ENCODE assay signal across 5 cellular contexts in the genomic region with DNA sequence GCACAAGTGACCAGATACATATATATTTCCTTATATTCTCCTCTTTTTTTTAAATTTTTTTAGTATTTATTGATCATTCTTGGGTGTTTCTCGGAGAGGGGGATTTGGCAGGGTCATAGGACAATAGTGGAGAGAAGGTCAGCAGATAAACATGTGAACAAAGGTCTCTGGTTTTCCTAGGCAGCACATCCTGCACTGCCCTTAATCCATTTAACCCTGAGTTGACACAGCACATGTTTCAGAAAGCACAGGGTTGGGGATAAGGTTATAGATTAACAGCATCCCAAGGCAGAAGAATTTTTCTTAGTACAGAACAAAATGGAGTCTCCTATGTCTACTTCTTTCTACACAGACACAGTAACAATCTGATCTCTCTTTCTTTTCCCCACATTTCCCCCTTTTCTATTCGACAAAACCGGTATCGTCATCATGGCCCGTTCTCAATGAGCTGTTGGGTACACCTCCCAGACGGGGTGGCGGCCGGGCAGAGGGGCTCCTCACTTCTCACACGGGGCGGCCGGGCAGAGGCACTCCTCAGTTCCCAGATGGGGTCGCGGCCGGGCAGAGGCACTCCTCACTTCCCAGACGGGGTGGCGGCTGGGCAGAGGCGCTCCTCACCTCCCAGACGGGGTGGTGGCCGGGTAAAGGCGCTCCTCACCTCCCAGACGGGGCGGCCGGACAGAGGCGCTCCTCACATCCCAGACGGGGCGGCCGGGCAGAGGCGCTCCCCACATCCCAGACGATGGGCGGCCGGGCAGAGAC.
DNase-seq lines count a peak whose midpoint lies in the region; ATAC-seq, FAIRE-seq and TF ChIP-seq lines count a peak whose summit lies in the region.
"Not testable (repeated sequence)": the region's sequence is repeated elsewhere in the genome, so short reads cannot be mapped to it uniquely, and the experiment has no call there.

No MANE protein-coding gene starts in this region.

- not testable (repeated sequence) for H3K4me3 Mint-ChIP-seq in stimulated activated naive B cell treated with anti-CD40 and anti-IgM and Interleukin-4, amounts not matched to agents 10 μg/mL and 1 μg/mL and 100 μg/mL, for 72 hours

- H3K9ac ChIP-seq in K562 (ENCODE audit: insufficient read depth in 1 of 2, low read depth in 2 of 2, low read length in 2 of 2); kidney (ENCODE audit: low read length in 2 of 2): not testable (repeated sequence)

- in situ Hi-C loops in K562 (cut with MboI) = not testable (repeated sequence)

- not testable (repeated sequence) for FAIRE-seq in K562 (lab: Jason Lieb, UNC); kidney (lab: Jason Lieb, UNC)

- peaks cover 37 to 47% of the 10 kb centered on the region in 2 donors for H3K36me3 Mint-ChIP-seq in stimulated activated naive B cell treated with anti-CD40 and anti-IgM and Interleukin-4, amounts not matched to agents 10 μg/mL and 1 μg/mL and 100 μg/mL, for 72 hours

- TF ChIP-seq CTCF in WERI-Rb-1 (IDR thresholded peaks at IDR 0.05; ENCODE audit: low read depth, low read length); K562 (IDR thresholded peaks at IDR 0.05 in 2 of 3, conservative IDR thresholded peaks at IDR 0.05 in 1 of 3; ENCODE audit: insufficient read depth in 2 of 3, low read depth in 1 of 3, low read length in 3 of 3); kidney (IDR thresholded peaks at IDR 0.05; ENCODE audit: borderline replicate concordance, extremely low read depth, insufficient read depth); right lobe of liver (IDR thresholded peaks at IDR 0.05): not testable (repeated sequence)

- H3K27me3 ChIP-seq in WERI-Rb-1 (ENCODE audit: insufficient read depth, low read depth, severe bottlenecking); K562 (ENCODE audit: control insufficient read depth in 2 of 2, insufficient read depth in 2 of 2, low read length in 2 of 2); right lobe of liver: not testable (repeated sequence)

- DNase-seq in WERI-Rb-1 = peak; percentile 11
- DNase-seq in K562 (ENCODE audit: extremely low read depth in 1 of 4, low spot score in 3 of 4); stimulated activated naive B cell treated with anti-CD40 and anti-IgM and Interleukin-4, amounts not matched to agents 10 μg/mL and 1 μg/mL and 100 μg/mL, for 72 hours: not testable (repeated sequence)
- DNase-seq in kidney = peak; percentile 56
- DNase-seq in right lobe of liver = peak in 2 of 3 donors; percentile 18 to 49

- H3K4me2 ChIP-seq in K562 (ENCODE audit: insufficient read depth, low read length) = not testable (repeated sequence)

- H4K20me1 ChIP-seq in K562 (replicated peaks; ENCODE audit: control insufficient read depth, insufficient read depth, low read length) = not testable (repeated sequence)

- not testable (repeated sequence) for H2AFZ ChIP-seq in K562 (ENCODE audit: low read depth, low read length)

- not testable (repeated sequence) for TF ChIP-seq EP300 in K562 (IDR thresholded peaks at IDR 0.05; ENCODE audit: low read length)

- not testable (repeated sequence) for ATAC-seq in K562; right lobe of liver; stimulated activated naive B cell treated with anti-CD40 and anti-IgM and Interleukin-4, amounts not matched to agents 10 μg/mL and 1 μg/mL and 100 μg/mL, for 72 hours (replicated peaks)

- H3K36me3 ChIP-seq in WERI-Rb-1; K562 (ENCODE audit: control insufficient read depth, insufficient read depth, low read length); kidney (ENCODE audit: control insufficient read depth in 1 of 2, insufficient read depth in 2 of 2, low read length in 2 of 2); right lobe of liver: not testable (repeated sequence)

- H3K27ac Mint-ChIP-seq in stimulated activated naive B cell treated with anti-CD40 and anti-IgM and Interleukin-4, amounts not matched to agents 10 μg/mL and 1 μg/mL and 100 μg/mL, for 72 hours = peak overlapping the region; percentile 31

- peaks cover 6 to 13% of the 10 kb centered on the region in 2 donors for H3K9me3 Mint-ChIP-seq in stimulated activated naive B cell treated with anti-CD40 and anti-IgM and Interleukin-4, amounts not matched to agents 10 μg/mL and 1 μg/mL and 100 μg/mL, for 72 hours

- not testable (repeated sequence) for TF ChIP-seq POLR2A in K562 (conservative IDR thresholded peaks at IDR 0.05); right lobe of liver (IDR thresholded peaks at IDR 0.05)

- not testable (repeated sequence) for BruUV-seq in K562 (replicated peaks; lab: Mats Ljungman, UMichigan)

- not testable (repeated sequence) for H3K9me1 ChIP-seq in K562 (ENCODE audit: control insufficient read depth, insufficient read depth, low read length)

- not testable (repeated sequence) for H3K4me3 ChIP-seq in WERI-Rb-1 (ENCODE audit: low read depth, low read length); K562; kidney (ENCODE audit: low read length in 2 of 2); right lobe of liver

- peaks cover 6 to 13% of the 10 kb centered on the region in 2 donors for H3K4me1 Mint-ChIP-seq in stimulated activated naive B cell treated with anti-CD40 and anti-IgM and Interleukin-4, amounts not matched to agents 10 μg/mL and 1 μg/mL and 100 μg/mL, for 72 hours

- not testable (repeated sequence) for H3K79me2 ChIP-seq in K562 (ENCODE audit: control insufficient read depth, insufficient read depth, low read length)

- H3K27ac ChIP-seq in WERI-Rb-1; K562 (ENCODE audit: extremely low read depth, low read depth, low read length); kidney (ENCODE audit: low read depth in 2 of 2, low read length in 2 of 2); right lobe of liver: not testable (repeated sequence)

- POLR2A ChIA-PET in K562 (lab: Yijun Ruan, JAX) = not testable (repeated sequence)

- CTCF ChIA-PET in K562 (lab: Yijun Ruan, JAX; ENCODE audit: low intra/inter-chr PET ratio) = not testable (repeated sequence)

- TF ChIP-seq RAD21 in K562 (CRISPR knock-in tag; conservative IDR thresholded peaks at IDR 0.05 in 1 of 2, IDR thresholded peaks at IDR 0.05 in 1 of 2) = not testable (repeated sequence)

- H3K9me3 ChIP-seq in WERI-Rb-1 (ENCODE audit: severe bottlenecking) (peaks cover 12% of the 10 kb centered on the region), kidney (ENCODE audit: control insufficient read depth in 1 of 2, low read length in 2 of 2) (peaks cover 0 to 14% of the 10 kb centered on the region in 2 donors)
- H3K9me3 ChIP-seq in K562 (replicated peaks; ENCODE audit: control insufficient read depth, insufficient read depth, low read depth, low read length); right lobe of liver: not testable (repeated sequence)

- intact Hi-C loops in K562 (cut with micrococcal nuclease); kidney (cut with DNase I); right lobe of liver (cut with DNase I): not testable (repeated sequence)

- H3K4me1 ChIP-seq in K562 (replicated peaks in 1 of 2; ENCODE audit: control insufficient read depth in 2 of 2, insufficient read depth in 2 of 2, low read length in 2 of 2); kidney (ENCODE audit: control insufficient read depth in 1 of 2, insufficient read depth in 1 of 2, low read depth in 1 of 2, low read length in 2 of 2); right lobe of liver: not testable (repeated sequence)

- not testable (repeated sequence) for H3K27me3 Mint-ChIP-seq in stimulated activated naive B cell treated with anti-CD40 and anti-IgM and Interleukin-4, amounts not matched to agents 10 μg/mL and 1 μg/mL and 100 μg/mL, for 72 hours

- WGBS in K562 (ENCODE audit: insufficient coverage, low coverage, missing lambda C conversion rate) = 81% methylated on average over 8 of the region's 31 CpGs
- WGBS in right lobe of liver (ENCODE audit: insufficient coverage, low coverage, low lambda C conversion rate, missing lambda C conversion rate) = 82% methylated on average over 6 of the region's 31 CpGs

TF ChIP-seq in K562, 482 proteins besides CTCF, POLR2A, EP300 and RAD21:
- TF ChIP-seq, protein P1, sequence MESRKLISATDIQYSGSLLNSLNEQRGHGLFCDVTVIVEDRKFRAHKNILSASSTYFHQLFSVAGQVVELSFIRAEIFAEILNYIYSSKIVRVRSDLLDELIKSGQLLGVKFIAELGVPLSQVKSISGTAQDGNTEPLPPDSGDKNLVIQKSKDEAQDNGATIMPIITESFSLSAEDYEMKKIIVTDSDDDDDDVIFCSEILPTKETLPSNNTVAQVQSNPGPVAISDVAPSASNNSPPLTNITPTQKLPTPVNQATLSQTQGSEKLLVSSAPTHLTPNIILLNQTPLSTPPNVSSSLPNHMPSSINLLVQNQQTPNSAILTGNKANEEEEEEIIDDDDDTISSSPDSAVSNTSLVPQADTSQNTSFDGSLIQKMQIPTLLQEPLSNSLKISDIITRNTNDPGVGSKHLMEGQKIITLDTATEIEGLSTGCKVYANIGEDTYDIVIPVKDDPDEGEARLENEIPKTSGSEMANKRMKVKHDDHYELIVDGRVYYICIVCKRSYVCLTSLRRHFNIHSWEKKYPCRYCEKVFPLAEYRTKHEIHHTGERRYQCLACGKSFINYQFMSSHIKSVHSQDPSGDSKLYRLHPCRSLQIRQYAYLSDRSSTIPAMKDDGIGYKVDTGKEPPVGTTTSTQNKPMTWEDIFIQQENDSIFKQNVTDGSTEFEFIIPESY (CRISPR knock-in tag; IDR thresholded peaks at IDR 0.05) = peak; percentile 44
